In genomic region chr7:45080265-45080957, GRCh38 we compare ENCODE assay signal across 12 cellular contexts. TPM values are rescaled to one million over a fixed set of nuclear protein-coding genes. Genes with fewer than 3 reads are reported as not detected.
A peak's percentile ranks its signal among the peaks of the same experiment; 100 is the strongest.
DNase-seq lines count a peak whose midpoint lies in the region; ATAC-seq, FAIRE-seq and TF ChIP-seq lines count a peak whose summit lies in the region.
"Had no signal": no experiment of that assay in that cellular context is flagged by ENCODE, and none has a peak within 500 bp of the region (broad histone marks: within the 10 kb centered on the region; RNA-seq: fewer than 3 reads in every experiment).

No MANE protein-coding gene starts in this region.

- TF ChIP-seq CTCF in A549 (IDR thresholded peaks at IDR 0.05), result no peak

- no peak overlapping the region for H3K4me3 Mint-ChIP-seq in T-helper 2 cell treated with Interferon-gamma antibody and Interleukin-4, amounts not matched to agents 5 μg/mL and 100 μg/mL, for 36 hours

- DNase-seq in A549 (ENCODE audit: low read depth in 1 of 2, low spot score in 1 of 2) (peak in 1 of 2 experiments; percentile 37), D341Med (ENCODE audit: low spot score) (peak; percentile 24), left lobe of liver (ENCODE audit: low spot score) (peak; percentile 41), iPS-NIHi7 (ENCODE audit: extremely low spot score) (no peak)
- no peak for DNase-seq in T-helper 2 cell treated with Interferon-gamma antibody and Interleukin-4, amounts not matched to agents 5 μg/mL and 100 μg/mL, for 36 hours (ENCODE audit: low spot score)
- DNase-seq: mammary epithelial cell, MV-4-11, NCI-H446 treated with DMSO at 0.1 percent for 48 hours had no signal

- peaks cover 7% of the 10 kb centered on the region for H3K36me3 Mint-ChIP-seq in T-helper 2 cell treated with Interferon-gamma antibody and Interleukin-4, amounts not matched to agents 5 μg/mL and 100 μg/mL, for 36 hours (ENCODE audit: low read depth)

- ATAC-seq in A549 (peak; percentile 21 to 36; a peak in 4 of 6 replicates), left lobe of liver (peak; percentile 51), HG02981 (IDR thresholded peaks at IDR 0.05; ENCODE audit: unreplicated experiment) (no peak), HG02852 (IDR thresholded peaks at IDR 0.05; ENCODE audit: unreplicated experiment) (no peak), HG03196 (IDR thresholded peaks at IDR 0.05; ENCODE audit: unreplicated experiment) (no peak)

- WGBS in A549 (ENCODE audit: missing lambda C conversion rate), result 74% methylated on average over 16 of the region's 17 CpGs

- H3K4me1 ChIP-seq in A549, result no peaks in the 10 kb centered on the region

- no peaks in the 10 kb centered on the region for H3K9me3 Mint-ChIP-seq in T-helper 2 cell treated with Interferon-gamma antibody and Interleukin-4, amounts not matched to agents 5 μg/mL and 100 μg/mL, for 36 hours

- CTCF ChIA-PET in A549 (lab: Yijun Ruan, JAX), result interaction anchor here (0.6 kb wide), 1 partner anchor 91 kb away, joined by 3 read pairs; no protein-coding TSS in a partner anchor

- no peak for TF ChIP-seq POLR2A in A549 (IDR thresholded peaks at IDR 0.05; ENCODE audit: low read length)

- no peaks in the 10 kb centered on the region for H3K27me3 Mint-ChIP-seq in T-helper 2 cell treated with Interferon-gamma antibody and Interleukin-4, amounts not matched to agents 5 μg/mL and 100 μg/mL, for 36 hours (ENCODE audit: low read depth)

- no peak for TF ChIP-seq EP300 in A549 (IDR thresholded peaks at IDR 0.05)

- peak overlapping the region; percentile 10 for H3K27ac Mint-ChIP-seq in T-helper 2 cell treated with Interferon-gamma antibody and Interleukin-4, amounts not matched to agents 5 μg/mL and 100 μg/mL, for 36 hours

- POLR2A ChIA-PET in A549 (lab: Yijun Ruan, JAX), result interaction anchor here (0.5 kb wide), 1 partner anchor 35 kb away, joined by 4 read pairs; no protein-coding TSS in a partner anchor

- H3K27ac ChIP-seq in A549, result no peak overlapping the region
- H3K27ac ChIP-seq: esophagus muscularis mucosa had no signal

- TF ChIP-seq RAD21 in A549 (conservative IDR thresholded peaks at IDR 0.05 in 1 of 2, IDR thresholded peaks at IDR 0.05 in 1 of 2), result no peak

- no peak overlapping the region for H3K4me2 ChIP-seq in A549

- no peak overlapping the region for H3K4me3 ChIP-seq in A549
- H3K4me3 ChIP-seq: esophagus muscularis mucosa had no signal

- no peaks in the 10 kb centered on the region for H3K9me3 ChIP-seq in A549
- H3K9me3 ChIP-seq: esophagus muscularis mucosa had no signal

- H3K4me1 Mint-ChIP-seq in T-helper 2 cell treated with Interferon-gamma antibody and Interleukin-4, amounts not matched to agents 5 μg/mL and 100 μg/mL, for 36 hours (ENCODE audit: low read depth), result peaks cover 1% of the 10 kb centered on the region

- no peak for FAIRE-seq in A549 (lab: Jason Lieb, UNC)

TF ChIP-seq in A549, 52 proteins besides CTCF, POLR2A, EP300 and RAD21:
- TF ChIP-seq ZC3H11A (IDR thresholded peaks at IDR 0.05) (no peak), RFX5 (IDR thresholded peaks at IDR 0.05) (no peak), SREBF2 (IDR thresholded peaks at IDR 0.05) (no peak), ZNF302 (CRISPR knock-in tag; IDR thresholded peaks at IDR 0.05) (no peak), RARB (CRISPR knock-in tag; IDR thresholded peaks at IDR 0.05) (no peak), TP53 (CRISPR knock-in tag; IDR thresholded peaks at IDR 0.05) (no peak), ESRRA (IDR thresholded peaks at IDR 0.05; ENCODE audit: borderline replicate concordance, low read length) (no peak), TFCP2L1 (CRISPR knock-in tag; IDR thresholded peaks at IDR 0.05) (no peak), FOXS1 (CRISPR knock-in tag; IDR thresholded peaks at IDR 0.05) (no peak), ATOH8 (CRISPR knock-in tag; IDR thresholded peaks at IDR 0.05; ENCODE audit: low read depth) (no peak), CHD2 (IDR thresholded peaks at IDR 0.05; ENCODE audit: low read length, partially characterized antibody) (no peak), EHMT2 (IDR thresholded peaks at IDR 0.05; ENCODE audit: low read depth) (no peak)
- TF ChIP-seq, protein P1, sequence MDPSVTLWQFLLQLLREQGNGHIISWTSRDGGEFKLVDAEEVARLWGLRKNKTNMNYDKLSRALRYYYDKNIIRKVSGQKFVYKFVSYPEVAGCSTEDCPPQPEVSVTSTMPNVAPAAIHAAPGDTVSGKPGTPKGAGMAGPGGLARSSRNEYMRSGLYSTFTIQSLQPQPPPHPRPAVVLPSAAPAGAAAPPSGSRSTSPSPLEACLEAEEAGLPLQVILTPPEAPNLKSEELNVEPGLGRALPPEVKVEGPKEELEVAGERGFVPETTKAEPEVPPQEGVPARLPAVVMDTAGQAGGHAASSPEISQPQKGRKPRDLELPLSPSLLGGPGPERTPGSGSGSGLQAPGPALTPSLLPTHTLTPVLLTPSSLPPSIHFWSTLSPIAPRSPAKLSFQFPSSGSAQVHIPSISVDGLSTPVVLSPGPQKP (IDR thresholded peaks at IDR 0.05; ENCODE audit: low read depth, low read length), result no peak

RNA-seq across cellular contexts. Expression of gene NACAD, which starts 8.4 kb away (rescaled TPM):
- polyA plus RNA-seq in A549 (2011; rRNA removed) (0.03 and 0.05 TPM in 2 replicates), A549 (2017; fragmentation: RNase III; extraction: RNeasy Plus Mini Kit Qiagen cat#74134 plus additional on column Dnase treatment) (0.30 to 0.43 TPM (median 0.40 TPM) in 3 replicates)
- 0.03 and 0.05 TPM in 2 replicates for polyA plus RNA-seq in A549 (2012; cell fraction: cytosol; rRNA removed)
- 0.13 and 0.18 TPM in 2 replicates for polyA plus RNA-seq in A549 (2012; cell fraction: nucleus; rRNA removed)
- polyA minus RNA-seq in A549 (2011; rRNA and poly(A)+ RNA removed), result 0.12 TPM in 1 of 2 replicates, not detected in the other
- 0.05 TPM for total RNA-seq in left lobe of liver

RNA-seq across cellular contexts. Expression of gene TBRG4, which starts 31.1 kb away (rescaled TPM):
- polyA plus RNA-seq in A549 (2011; rRNA removed) (100 and 135 TPM in 2 replicates), A549 (2017; fragmentation: RNase III; extraction: RNeasy Plus Mini Kit Qiagen cat#74134 plus additional on column Dnase treatment) (82.2 to 88.8 TPM (median 86.9 TPM) in 3 replicates)
- 117 and 140 TPM in 2 replicates for polyA plus RNA-seq in A549 (2012; cell fraction: cytosol; rRNA removed)
- 229 and 282 TPM in 2 replicates for polyA plus RNA-seq in A549 (2012; cell fraction: nucleus; rRNA removed)
- 312 and 320 TPM in 2 replicates for polyA minus RNA-seq in A549 (2011; rRNA and poly(A)+ RNA removed)
- total RNA-seq in left lobe of liver, result 40.2 TPM

Comparison
In these comparisons a context has a peak if more than half of its experiments do, and no peak if none do; other contexts are left out.
1. ATAC-seq: peak in A549 (2 of 2) and left lobe of liver (single experiment); none in HG02981 (single experiment), HG02852 (single experiment) and HG03196 (single experiment).
2. DNase-seq: peak in D341Med (single experiment) and left lobe of liver (single experiment); none in T-helper 2 cell treated with Interferon-gamma antibody and Interleukin-4, amounts not matched to agents 5 μg/mL and 100 μg/mL, for 36 hours (single experiment) and iPS-NIHi7 (single experiment).